ENCODE assay signal across 8 cellular contexts in genomic region chr7:77247206-77247850, GRCh38. TPM values are rescaled to one million over a fixed set of nuclear protein-coding genes. Genes with fewer than 3 reads are reported as not detected.
A peak's percentile ranks its signal among the peaks of the same experiment; 100 is the strongest.
DNase-seq lines count a peak whose midpoint lies in the region; ATAC-seq and TF ChIP-seq lines count a peak whose summit lies in the region.

No MANE protein-coding gene starts in this region.

- peaks cover 2% of the 10 kb centered on the region for H3K36me3 Mint-ChIP-seq in activated T-helper 1 cell treated with anti-CD3 and anti-CD28 coated beads, Interleukin-12 subunit alpha, Interleukin-12 subunit beta, Interleukin-2, Interleukin-4 antibody, amounts not matched to agents 30 ng/mL and 10 ng/mL and 1 ng/mL, durations not matched to agents 14 hours and 24 hours and 36 hours (ENCODE audit: low read depth)

- H3K9me3 ChIP-seq in MG63 (no peaks in the 10 kb centered on the region), RWPE2 (ENCODE audit: severe bottlenecking) (no peaks in the 10 kb centered on the region)

- no peak overlapping the region for H3K4me3 ChIP-seq in MG63
- no peak overlapping the region for H3K4me3 ChIP-seq in RWPE2 (ENCODE audit: severe bottlenecking)

- DNase-seq in DMS53 (lab: John Stamatoyannopoulos, UW) (peak; percentile 90), MG63 (peak; percentile 49), RWPE2 (ENCODE audit: low spot score) (peak; percentile 68), germinal center (ENCODE audit: low spot score) (peak; percentile 70), pons (ENCODE audit: low spot score) (peak; percentile 76), ureter (ENCODE audit: low spot score) (peak; percentile 73)
- peak; percentile 79 for DNase-seq in activated T-helper 1 cell treated with anti-CD3 and anti-CD28 coated beads, Interleukin-12 subunit alpha, Interleukin-12 subunit beta, Interleukin-2, Interleukin-4 antibody, amounts not matched to agents 30 ng/mL and 10 ng/mL and 1 ng/mL, durations not matched to agents 14 hours and 24 hours and 36 hours (ENCODE audit: low spot score)

- H3K4me1 ChIP-seq in RWPE2 (ENCODE audit: insufficient read depth, poor library complexity, severe bottlenecking): no peaks in the 10 kb centered on the region

- no peak overlapping the region for H3K27ac Mint-ChIP-seq in activated T-helper 1 cell treated with anti-CD3 and anti-CD28 coated beads, Interleukin-12 subunit alpha, Interleukin-12 subunit beta, Interleukin-2, Interleukin-4 antibody, amounts not matched to agents 30 ng/mL and 10 ng/mL and 1 ng/mL, durations not matched to agents 14 hours and 24 hours and 36 hours

- no peaks in the 10 kb centered on the region for H3K9me3 Mint-ChIP-seq in activated T-helper 1 cell treated with anti-CD3 and anti-CD28 coated beads, Interleukin-12 subunit alpha, Interleukin-12 subunit beta, Interleukin-2, Interleukin-4 antibody, amounts not matched to agents 30 ng/mL and 10 ng/mL and 1 ng/mL, durations not matched to agents 14 hours and 24 hours and 36 hours

- H3K4me3 Mint-ChIP-seq in activated T-helper 1 cell treated with anti-CD3 and anti-CD28 coated beads, Interleukin-12 subunit alpha, Interleukin-12 subunit beta, Interleukin-2, Interleukin-4 antibody, amounts not matched to agents 30 ng/mL and 10 ng/mL and 1 ng/mL, durations not matched to agents 14 hours and 24 hours and 36 hours: no peak overlapping the region

- H3K36me3 ChIP-seq in MG63 (no peaks in the 10 kb centered on the region), RWPE2 (ENCODE audit: low read depth) (no peaks in the 10 kb centered on the region)

- H3K27me3 Mint-ChIP-seq in activated T-helper 1 cell treated with anti-CD3 and anti-CD28 coated beads, Interleukin-12 subunit alpha, Interleukin-12 subunit beta, Interleukin-2, Interleukin-4 antibody, amounts not matched to agents 30 ng/mL and 10 ng/mL and 1 ng/mL, durations not matched to agents 14 hours and 24 hours and 36 hours (ENCODE audit: insufficient read depth): peaks cover 19% of the 10 kb centered on the region

- peak; percentile 92 for TF ChIP-seq CTCF in RWPE2 (IDR thresholded peaks at IDR 0.05; ENCODE audit: poor library complexity, severe bottlenecking)

- peak; percentile 80 for ATAC-seq in GM21737 (IDR thresholded peaks at IDR 0.05; ENCODE audit: unreplicated experiment)
- peak; percentile 85 for ATAC-seq in RWPE2 (ENCODE audit: low read depth)

- no peak overlapping the region for H3K27ac ChIP-seq in RWPE2 (ENCODE audit: poor library complexity, severe bottlenecking)

- intact Hi-C loops in activated T-helper 1 cell treated with anti-CD3 and anti-CD28 coated beads, Interleukin-12 subunit alpha, Interleukin-12 subunit beta, Interleukin-2, Interleukin-4 antibody, amounts not matched to agents 30 ng/mL and 10 ng/mL and 1 ng/mL, durations not matched to agents 14 hours and 24 hours and 36 hours (cut with micrococcal nuclease): loop anchor here (1.0 to 5.0 kb wide), 5 partner anchors 19 to 125 kb away; partner anchors contain the start of gene CCDC146

- H3K27me3 ChIP-seq in MG63: no peaks in the 10 kb centered on the region
- H3K27me3 ChIP-seq in RWPE2 (ENCODE audit: insufficient read depth, poor library complexity, severe bottlenecking): no peaks in the 10 kb centered on the region

- H3K4me1 Mint-ChIP-seq in activated T-helper 1 cell treated with anti-CD3 and anti-CD28 coated beads, Interleukin-12 subunit alpha, Interleukin-12 subunit beta, Interleukin-2, Interleukin-4 antibody, amounts not matched to agents 30 ng/mL and 10 ng/mL and 1 ng/mL, durations not matched to agents 14 hours and 24 hours and 36 hours (ENCODE audit: low read depth): peaks cover 20% of the 10 kb centered on the region

RNA-seq across cellular contexts. Expression of gene FGL2, which starts 47.7 kb away (rescaled TPM):
- total RNA-seq in MG63 (2014; rRNA removed; shearing (Covaris generic); ENCODE audit: low replicate concordance): not detected in 2 replicates
- total RNA-seq in activated T-helper 1 cell treated with anti-CD3 and anti-CD28 coated beads, Interleukin-12 subunit alpha, Interleukin-12 subunit beta, Interleukin-2, Interleukin-4 antibody, amounts not matched to agents 30 ng/mL and 10 ng/mL and 1 ng/mL, durations not matched to agents 14 hours and 24 hours and 36 hours: 4.0 and 4.7 TPM in 2 replicates
- 10.9 TPM for total RNA-seq in ureter
